Comparison of ENCODE assay signal across 2 cellular contexts in genomic region chr6:5303711-5304110, GRCh38.
TF ChIP-seq lines count a peak whose summit lies in the region.

No MANE protein-coding gene starts in this region.

TF ChIP-seq in HepG2, 621 proteins besides CTCF, POLR2A, EP300 and RAD21 (continued from another document):
- TF ChIP-seq ZNF441 (CRISPR knock-in tag; IDR thresholded peaks at IDR 0.05; ENCODE audit: borderline replicate concordance) (no peak), ZNF850 (CRISPR knock-in tag; conservative IDR thresholded peaks at IDR 0.05) (no peak), GLI4 (CRISPR knock-in tag; IDR thresholded peaks at IDR 0.05; ENCODE audit: borderline replicate concordance) (no peak), ZFP36 (IDR thresholded peaks at IDR 0.05; ENCODE audit: borderline replicate concordance, low read depth, low read length, partially characterized antibody) (no peak), ERF (CRISPR knock-in tag; IDR thresholded peaks at IDR 0.05) (no peak), ZNF646 (CRISPR knock-in tag; IDR thresholded peaks at IDR 0.05) (no peak), CBX1 (IDR thresholded peaks at IDR 0.05; ENCODE audit: low read depth) (no peak), ZC3H13 (CRISPR knock-in tag; IDR thresholded peaks at IDR 0.05) (no peak), ZNF337 (CRISPR knock-in tag; IDR thresholded peaks at IDR 0.05; ENCODE audit: borderline replicate concordance, low read depth) (no peak), ZSCAN21 (CRISPR knock-in tag; IDR thresholded peaks at IDR 0.05; ENCODE audit: borderline replicate concordance) (no peak)
TF ChIP-seq in HepG2: peak in this region for 0.

TF ChIP-seq in GM12891, 5 proteins besides CTCF, POLR2A, EP300 and RAD21 (continued from another document):
- no peak for TF ChIP-seq POLR2AphosphoS5 (IDR thresholded peaks at IDR 0.05; ENCODE audit: low read depth, low read length)
- TF ChIP-seq PAX5 (IDR thresholded peaks at IDR 0.05; ENCODE audit: insufficient read depth, low read length, severe bottlenecking) = no peak
- no peak for TF ChIP-seq SPI1 (IDR thresholded peaks at IDR 0.05; ENCODE audit: low read depth, low read length)
